In genomic region chr3:114056130-114057010, GRCh38 we compare ENCODE assay signal across 8 cellular contexts. TPM values are rescaled to one million over a fixed set of nuclear protein-coding genes. Genes with fewer than 3 reads are reported as not detected.
A peak's percentile ranks its signal among the peaks of the same experiment; 100 is the strongest.
DNase-seq lines count a peak whose midpoint lies in the region; ATAC-seq, FAIRE-seq and TF ChIP-seq lines count a peak whose summit lies in the region.

CCDC191 (minus strand) TSS chr3:114056526; CDS start chr3:114056466, 60 bp downstream.
QTRT2 (plus strand) TSS chr3:114056737; CDS start chr3:114065258, 8,521 bp downstream.

- H3K79me1 ChIP-seq in mesenchymal stem cell (replicated peaks; ENCODE audit: low read length, poor library complexity, severe bottlenecking): peaks cover 22% of the 10 kb centered on the region

- TF ChIP-seq CTCF in Caco-2 (IDR thresholded peaks at IDR 0.05; ENCODE audit: insufficient read depth in 1 of 2, low read depth in 1 of 2, low read length in 1 of 2, severe bottlenecking in 1 of 2, unreplicated experiment in 1 of 2): no peak

- no peaks in the 10 kb centered on the region for H3K9me3 ChIP-seq in Caco-2
- H3K9me3 ChIP-seq in endocrine pancreas (ENCODE audit: control insufficient read depth, low read length): no peaks in the 10 kb centered on the region
- no peaks in the 10 kb centered on the region for H3K9me3 ChIP-seq in mesenchymal stem cell (ENCODE audit: control insufficient read depth, low read length)

- intact Hi-C loops in Caco-2 (cut with micrococcal nuclease; ENCODE audit: unreplicated experiment): loop anchor here (2.0 kb wide), 1 partner anchor 108 kb away; the partner anchor contains the start of gene ZDHHC23

- BruUV-seq in Caco-2 (replicated peaks; lab: Mats Ljungman, UMichigan): no TSS peak

- peak within 1 kb of the TSS in 1 of 2 experiments; percentile 95 for H3K14ac ChIP-seq in mesenchymal stem cell (ENCODE audit: low read length in 2 of 2)

- POLR2A ChIA-PET in Caco-2 (lab: Charles Lee): no interaction called here

- H3K23ac ChIP-seq in mesenchymal stem cell (ENCODE audit: low read length in 2 of 2): no peak within 1 kb of the TSS

- H3K4me3 Mint-ChIP-seq in Caco-2 (ENCODE audit: unreplicated experiment): peak within 1 kb of the TSS; percentile 95
- H3K4me3 Mint-ChIP-seq in activated CD8-positive, alpha-beta memory T cell treated with anti-CD3 and anti-CD28 coated beads, Interleukin-2, amount 10 ng/mL, durations not matched to agents 7 days and 5 days: peak within 1 kb of the TSS; percentile 98

- CTCF ChIA-PET in Caco-2 (lab: Charles Lee): interaction anchor here (0.6 to 0.7 kb wide), 2 partner anchors 73 to 218 kb away, joined by 3 to 5 read pairs; partner anchors contain the start of gene GRAMD1C
- CTCF ChIA-PET in activated CD8-positive, alpha-beta memory T cell treated with anti-CD3 and anti-CD28 coated beads, Interleukin-2, amount 10 ng/mL, durations not matched to agents 7 days and 5 days (lab: Charles Lee): interaction anchor here (0.9 kb wide), 1 partner anchor 211 kb away, joined by 3 read pairs; no protein-coding TSS in a partner anchor

- H3K18ac ChIP-seq in mesenchymal stem cell (ENCODE audit: low read depth in 1 of 2, low read length in 2 of 2): peak within 1 kb of the TSS; percentile 33 to 70

- H3K4me1 Mint-ChIP-seq in Caco-2 (ENCODE audit: low read depth, unreplicated experiment): peaks cover 13% of the 10 kb centered on the region
- H3K4me1 Mint-ChIP-seq in activated CD8-positive, alpha-beta memory T cell treated with anti-CD3 and anti-CD28 coated beads, Interleukin-2, amount 10 ng/mL, durations not matched to agents 7 days and 5 days: peaks cover 45% of the 10 kb centered on the region

- no peak within 1 kb of the TSS for H2AK5ac ChIP-seq in mesenchymal stem cell (ENCODE audit: low read length, severe bottlenecking)

- H3K4ac ChIP-seq in mesenchymal stem cell (ENCODE audit: low read depth in 1 of 2, low read length in 2 of 2): peak within 1 kb of the TSS; percentile 75 to 76

- peak within 1 kb of the TSS; percentile 90 for H2AFZ ChIP-seq in mesenchymal stem cell (ENCODE audit: low read depth, low read length)

- H4K8ac ChIP-seq in mesenchymal stem cell (ENCODE audit: low read length): peak within 1 kb of the TSS; percentile 35

- H3K36me3 ChIP-seq in Caco-2 (ENCODE audit: control insufficient read depth, insufficient read depth, low read length) (no peaks in the 10 kb centered on the region), endocrine pancreas (ENCODE audit: control insufficient read depth, insufficient read depth, low read length) (no peaks in the 10 kb centered on the region), mesenchymal stem cell (ENCODE audit: control insufficient read depth in 1 of 2, insufficient read depth in 2 of 2, low read depth in 1 of 2, low read length in 2 of 2) (peaks cover 2 to 10% of the 10 kb centered on the region in 2 experiments)

- ATAC-seq in GM21381 (IDR thresholded peaks at IDR 0.05; ENCODE audit: unreplicated experiment): peak; percentile 97
- ATAC-seq in activated CD8-positive, alpha-beta memory T cell treated with anti-CD3 and anti-CD28 coated beads, Interleukin-2, amount 10 ng/mL, durations not matched to agents 7 days and 5 days: peak; percentile 95

- no peaks in the 10 kb centered on the region for H3K27me3 Mint-ChIP-seq in Caco-2 (ENCODE audit: insufficient read depth, unreplicated experiment)
- H3K27me3 Mint-ChIP-seq in activated CD8-positive, alpha-beta memory T cell treated with anti-CD3 and anti-CD28 coated beads, Interleukin-2, amount 10 ng/mL, durations not matched to agents 7 days and 5 days: no peaks in the 10 kb centered on the region

- H3K4me3 ChIP-seq in Caco-2 (ENCODE audit: low read depth, low read length): peak within 1 kb of the TSS; percentile 46
- peak within 1 kb of the TSS; percentile 96 for H3K4me3 ChIP-seq in endocrine pancreas (ENCODE audit: control insufficient read depth, insufficient read depth, low read length)
- H3K4me3 ChIP-seq in mesenchymal stem cell (ENCODE audit: insufficient read depth in 1 of 2, low read depth in 1 of 2, low read length in 2 of 2): peak within 1 kb of the TSS; percentile 94 to 97

- peak within 1 kb of the TSS; percentile 94 for H3K4me2 ChIP-seq in mesenchymal stem cell (ENCODE audit: low read length, poor library complexity, severe bottlenecking)

- FAIRE-seq in HTR-8/SVneo (lab: Jason Lieb, UNC): peak; percentile 98

- H3K27me3 ChIP-seq in Caco-2 (replicated peaks; ENCODE audit: control insufficient read depth, insufficient read depth, low read length): no peaks in the 10 kb centered on the region
- no peaks in the 10 kb centered on the region for H3K27me3 ChIP-seq in endocrine pancreas (ENCODE audit: control insufficient read depth, insufficient read depth, low read length)
- no peaks in the 10 kb centered on the region for H3K27me3 ChIP-seq in mesenchymal stem cell (ENCODE audit: control insufficient read depth in 1 of 2, insufficient read depth in 1 of 2, low read length in 2 of 2)

- no peak within 1 kb of the TSS for H2BK15ac ChIP-seq in mesenchymal stem cell (ENCODE audit: low read depth, poor library complexity, severe bottlenecking)

- peaks cover 12% of the 10 kb centered on the region for H3K36me3 Mint-ChIP-seq in Caco-2 (ENCODE audit: insufficient read depth, unreplicated experiment)
- peaks cover 12% of the 10 kb centered on the region for H3K36me3 Mint-ChIP-seq in activated CD8-positive, alpha-beta memory T cell treated with anti-CD3 and anti-CD28 coated beads, Interleukin-2, amount 10 ng/mL, durations not matched to agents 7 days and 5 days

- no peak within 1 kb of the TSS for H2BK5ac ChIP-seq in mesenchymal stem cell (ENCODE audit: low read depth, low read length, poor library complexity, severe bottlenecking)

- DNase-seq in Caco-2: peak; percentile 98 to 99
- DNase-seq in HTR-8/SVneo (ENCODE audit: insufficient read length, low spot score): peak; percentile 96
- peak; percentile 99 for DNase-seq in NOMO-1 treated with DMSO at 0.1 percent for 48 hours (lab: John Stamatoyannopoulos, UW; ENCODE audit: unreplicated experiment)
- peak; percentile 100 for DNase-seq in activated CD8-positive, alpha-beta memory T cell treated with anti-CD3 and anti-CD28 coated beads, Interleukin-2, amount 10 ng/mL, durations not matched to agents 7 days and 5 days
- DNase-seq in mesenchymal stem cell: peak; percentile 99
- peak; percentile 96 for DNase-seq in stimulated activated CD8-positive, alpha-beta memory T cell treated with anti-CD3 and anti-CD28 coated beads, Interleukin-12 subunit alpha, Interleukin-12 subunit beta, amount 100 ng/mL, for 24 hours (ENCODE audit: extremely low read depth)

- H3K9ac ChIP-seq in endocrine pancreas (ENCODE audit: control insufficient read depth, insufficient read depth, low read length) (peak within 1 kb of the TSS; percentile 85), mesenchymal stem cell (ENCODE audit: low read length) (peak within 1 kb of the TSS; percentile 95)

- H4K91ac ChIP-seq in mesenchymal stem cell (ENCODE audit: low read length): peak within 1 kb of the TSS; percentile 44

- H2BK120ac ChIP-seq in mesenchymal stem cell (ENCODE audit: low read depth, low read length): peak within 1 kb of the TSS; percentile 45

- peak within 1 kb of the TSS in 1 of 2 experiments; percentile 88 for H2BK12ac ChIP-seq in mesenchymal stem cell (ENCODE audit: low read length in 2 of 2)

- H3K4me1 ChIP-seq in Caco-2: no peaks in the 10 kb centered on the region
- H3K4me1 ChIP-seq in endocrine pancreas (ENCODE audit: control insufficient read depth, insufficient read depth, low read length): peaks cover 18% of the 10 kb centered on the region
- peaks cover 3% of the 10 kb centered on the region for H3K4me1 ChIP-seq in mesenchymal stem cell (ENCODE audit: control insufficient read depth, insufficient read depth, low read depth, low read length)

- H3K27ac ChIP-seq in mesenchymal stem cell (ENCODE audit: low read length, poor library complexity, severe bottlenecking): peak within 1 kb of the TSS; percentile 44

- no peaks in the 10 kb centered on the region for H3K9me3 Mint-ChIP-seq in Caco-2 (ENCODE audit: unreplicated experiment)
- no peaks in the 10 kb centered on the region for H3K9me3 Mint-ChIP-seq in activated CD8-positive, alpha-beta memory T cell treated with anti-CD3 and anti-CD28 coated beads, Interleukin-2, amount 10 ng/mL, durations not matched to agents 7 days and 5 days (ENCODE audit: low read depth)

- peak within 1 kb of the TSS; percentile 99 for H3K27ac Mint-ChIP-seq in Caco-2 (ENCODE audit: unreplicated experiment)
- peak within 1 kb of the TSS; percentile 93 for H3K27ac Mint-ChIP-seq in activated CD8-positive, alpha-beta memory T cell treated with anti-CD3 and anti-CD28 coated beads, Interleukin-2, amount 10 ng/mL, durations not matched to agents 7 days and 5 days

- WGBS in mesenchymal stem cell: under 1% methylated on average over 49 of the region's 49 CpGs

RNA-seq across cellular contexts. Expression of gene CCDC191, which starts in this region (rescaled TPM):
- 1.9 and 2.2 TPM in 2 replicates for total RNA-seq in Caco-2 (2022)
- total RNA-seq in activated CD8-positive, alpha-beta memory T cell treated with anti-CD3 and anti-CD28 coated beads, Interleukin-2, amount 10 ng/mL, durations not matched to agents 7 days and 5 days: 1 to 10 TPM; 1.7 to 2.9 TPM
- 1.5 TPM for polyA plus RNA-seq in mesenchymal stem cell (2013, experiment 1 of 2)
- 1.5 TPM for polyA plus RNA-seq in mesenchymal stem cell (2013, experiment 2 of 2)

RNA-seq across cellular contexts. Expression of gene QTRT2, which starts in this region (rescaled TPM):
- total RNA-seq in Caco-2 (2022): 30.7 and 35.7 TPM in 2 replicates
- 10 to 100 TPM; 30.1 to 32.8 TPM for total RNA-seq in activated CD8-positive, alpha-beta memory T cell treated with anti-CD3 and anti-CD28 coated beads, Interleukin-2, amount 10 ng/mL, durations not matched to agents 7 days and 5 days
- 6.3 TPM for polyA plus RNA-seq in mesenchymal stem cell (2013, experiment 1 of 2)
- 7.3 TPM for polyA plus RNA-seq in mesenchymal stem cell (2013, experiment 2 of 2)

Comparison
In these comparisons a context has a peak if more than half of its experiments do, and no peak if none do; other contexts are left out.
1. Peak in every context shown above with its lines: DNase-seq, ATAC-seq, H3K4me3 ChIP-seq and H3K27ac ChIP-seq.
2. H3K4me3 ChIP-seq: peak in every context shown above with its lines; median percentile 96 in endocrine pancreas; 96 in mesenchymal stem cell; 46 in Caco-2.